Comparison of ENCODE assay signal across 8 cellular contexts in the genomic region with DNA sequence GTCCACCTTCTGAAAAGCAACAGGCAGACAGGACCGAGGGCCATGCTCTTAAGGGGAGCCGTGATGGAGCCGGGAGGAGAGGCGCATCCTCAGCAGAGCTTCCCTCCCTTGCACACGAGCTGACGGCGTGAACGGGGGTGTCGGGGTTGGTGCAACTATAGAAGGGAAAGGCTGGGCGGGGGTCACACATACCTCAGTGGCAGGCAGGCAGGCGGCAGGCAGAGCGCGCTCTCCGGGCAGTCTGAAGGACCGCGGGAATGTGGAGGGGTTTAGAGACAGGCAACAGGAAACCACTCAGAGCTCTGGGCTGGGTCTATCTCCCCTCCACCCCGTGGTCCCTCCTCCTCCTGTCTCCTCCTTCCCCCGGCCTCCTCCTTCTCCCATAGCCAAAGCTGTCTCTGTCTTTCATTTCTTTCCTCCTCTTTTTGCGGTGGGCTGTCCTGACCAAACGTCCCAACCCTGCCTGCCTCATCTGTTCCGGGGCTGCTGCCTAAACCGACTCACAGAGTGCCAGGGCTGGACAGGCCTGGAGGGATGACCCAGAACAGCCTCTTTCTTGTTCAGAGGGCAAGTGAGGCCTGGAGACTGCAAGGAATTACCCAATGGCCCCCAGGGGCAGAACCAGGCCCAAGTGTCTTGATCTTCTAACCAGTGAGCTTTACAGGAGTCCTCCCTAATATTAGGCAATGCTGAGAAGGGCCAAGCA. TPM values are rescaled to one million over a fixed set of nuclear protein-coding genes. Genes with fewer than 3 reads are reported as not detected.
DNase-seq lines count a peak whose midpoint lies in the region; ATAC-seq and TF ChIP-seq lines count a peak whose summit lies in the region.

A gene with protein sequence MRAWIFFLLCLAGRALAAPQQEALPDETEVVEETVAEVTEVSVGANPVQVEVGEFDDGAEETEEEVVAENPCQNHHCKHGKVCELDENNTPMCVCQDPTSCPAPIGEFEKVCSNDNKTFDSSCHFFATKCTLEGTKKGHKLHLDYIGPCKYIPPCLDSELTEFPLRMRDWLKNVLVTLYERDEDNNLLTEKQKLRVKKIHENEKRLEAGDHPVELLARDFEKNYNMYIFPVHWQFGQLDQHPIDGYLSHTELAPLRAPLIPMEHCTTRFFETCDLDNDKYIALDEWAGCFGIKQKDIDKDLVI (minus strand): TSS at position 243 of the 706 bp plus-strand sequence. CDS start 10,727 bp downstream, outside the sequence.

- DNase-seq in EH (ENCODE audit: low read depth) (peak; percentile 99), Kasumi-1 (lab: John Stamatoyannopoulos, UW) (peak; percentile 88 to 90), cardiac septum (ENCODE audit: low spot score) (peak; percentile 85), omental fat pad (ENCODE audit: low spot score) (peak; percentile 48), SIG-M5 treated with dmso at 0.1 percent for 504 hours (lab: John Stamatoyannopoulos, UW; ENCODE audit: unreplicated experiment) (no peak)
- DNase-seq in activated T-helper 1 cell treated with anti-CD3 and anti-CD28 coated beads, Interleukin-12 subunit alpha, Interleukin-12 subunit beta, Interleukin-2, Interleukin-4 antibody, amounts not matched to agents 30 ng/mL and 10 ng/mL and 1 ng/mL, durations not matched to agents 14 hours and 24 hours and 36 hours (ENCODE audit: low spot score): no peak

- no peak within 1 kb of the TSS for H3K4me3 Mint-ChIP-seq in activated T-helper 1 cell treated with anti-CD3 and anti-CD28 coated beads, Interleukin-12 subunit alpha, Interleukin-12 subunit beta, Interleukin-2, Interleukin-4 antibody, amounts not matched to agents 30 ng/mL and 10 ng/mL and 1 ng/mL, durations not matched to agents 14 hours and 24 hours and 36 hours

- ATAC-seq in GM21528 (IDR thresholded peaks at IDR 0.05; ENCODE audit: low FRiP score, unreplicated experiment) (peak; percentile 92), omental fat pad (ENCODE audit: low FRiP score) (peak; percentile 92)

- no peaks in the 10 kb centered on the region for H3K9me3 Mint-ChIP-seq in activated T-helper 1 cell treated with anti-CD3 and anti-CD28 coated beads, Interleukin-12 subunit alpha, Interleukin-12 subunit beta, Interleukin-2, Interleukin-4 antibody, amounts not matched to agents 30 ng/mL and 10 ng/mL and 1 ng/mL, durations not matched to agents 14 hours and 24 hours and 36 hours

- peaks cover 29% of the 10 kb centered on the region for H3K27me3 Mint-ChIP-seq in activated T-helper 1 cell treated with anti-CD3 and anti-CD28 coated beads, Interleukin-12 subunit alpha, Interleukin-12 subunit beta, Interleukin-2, Interleukin-4 antibody, amounts not matched to agents 30 ng/mL and 10 ng/mL and 1 ng/mL, durations not matched to agents 14 hours and 24 hours and 36 hours (ENCODE audit: insufficient read depth)

- peaks cover 9% of the 10 kb centered on the region for H3K4me1 Mint-ChIP-seq in activated T-helper 1 cell treated with anti-CD3 and anti-CD28 coated beads, Interleukin-12 subunit alpha, Interleukin-12 subunit beta, Interleukin-2, Interleukin-4 antibody, amounts not matched to agents 30 ng/mL and 10 ng/mL and 1 ng/mL, durations not matched to agents 14 hours and 24 hours and 36 hours (ENCODE audit: low read depth)

- TF ChIP-seq CTCF in omental fat pad (IDR thresholded peaks at IDR 0.05): no peak

- no peaks in the 10 kb centered on the region for H3K36me3 Mint-ChIP-seq in activated T-helper 1 cell treated with anti-CD3 and anti-CD28 coated beads, Interleukin-12 subunit alpha, Interleukin-12 subunit beta, Interleukin-2, Interleukin-4 antibody, amounts not matched to agents 30 ng/mL and 10 ng/mL and 1 ng/mL, durations not matched to agents 14 hours and 24 hours and 36 hours (ENCODE audit: low read depth)

- intact Hi-C loops in cardiac septum (cut with DNase I): no loop called here
- intact Hi-C loops in activated T-helper 1 cell treated with anti-CD3 and anti-CD28 coated beads, Interleukin-12 subunit alpha, Interleukin-12 subunit beta, Interleukin-2, Interleukin-4 antibody, amounts not matched to agents 30 ng/mL and 10 ng/mL and 1 ng/mL, durations not matched to agents 14 hours and 24 hours and 36 hours (cut with micrococcal nuclease): no loop called here

- no peak within 1 kb of the TSS for H3K27ac Mint-ChIP-seq in activated T-helper 1 cell treated with anti-CD3 and anti-CD28 coated beads, Interleukin-12 subunit alpha, Interleukin-12 subunit beta, Interleukin-2, Interleukin-4 antibody, amounts not matched to agents 30 ng/mL and 10 ng/mL and 1 ng/mL, durations not matched to agents 14 hours and 24 hours and 36 hours

- H3K27ac ChIP-seq in adipose tissue (ENCODE audit: low read depth, low read length): peak within 1 kb of the TSS; percentile 3

- WGBS in adipose tissue, 3 donors: 1 to 8% (median 2%) methylated on average over 22 of the region's 22 CpGs

RNA-seq across cellular contexts. Expression of the gene that starts here (rescaled TPM):
- 1,000 to 10,000 TPM in 1 of 3 donors, 100 to 1,000 TPM in 2; 192 to 1,569 (median 654) TPM for polyA plus RNA-seq in adipose tissue
- total RNA-seq in cardiac septum: 539 TPM
- total RNA-seq in omental fat pad: 1,000 to 10,000 TPM in 1 of 4 donors, 100 to 1,000 TPM in 3; 579 to 1,303 (median 656) TPM
- total RNA-seq in activated T-helper 1 cell treated with anti-CD3 and anti-CD28 coated beads, Interleukin-12 subunit alpha, Interleukin-12 subunit beta, Interleukin-2, Interleukin-4 antibody, amounts not matched to agents 30 ng/mL and 10 ng/mL and 1 ng/mL, durations not matched to agents 14 hours and 24 hours and 36 hours: not detected in 2 replicates

Comparison
In these comparisons a context has a peak if more than half of its experiments do, and no peak if none do; other contexts are left out.
1. RNA of the gene that starts here (total RNA-seq): 579 to 1,303 TPM in omental fat pad and 539 TPM in cardiac septum (single experiment); not detected in activated T-helper 1 cell treated with anti-CD3 and anti-CD28 coated beads, Interleukin-12 subunit alpha, Interleukin-12 subunit beta, Interleukin-2, Interleukin-4 antibody, amounts not matched to agents 30 ng/mL and 10 ng/mL and 1 ng/mL, durations not matched to agents 14 hours and 24 hours and 36 hours; every median in the first group is over 100 times any median in the second.
2. DNase-seq: peak in EH (single experiment), Kasumi-1 (2 of 2), cardiac septum (single experiment) and omental fat pad (single experiment); none in SIG-M5 treated with dmso at 0.1 percent for 504 hours (single experiment) and activated T-helper 1 cell treated with anti-CD3 and anti-CD28 coated beads, Interleukin-12 subunit alpha, Interleukin-12 subunit beta, Interleukin-2, Interleukin-4 antibody, amounts not matched to agents 30 ng/mL and 10 ng/mL and 1 ng/mL, durations not matched to agents 14 hours and 24 hours and 36 hours (single experiment).